Comparison of ENCODE assay signal across 14 cellular contexts in genomic region chr2:203599509-203599908, GRCh38.
DNase-seq lines count a peak whose midpoint lies in the region; ATAC-seq, FAIRE-seq and TF ChIP-seq lines count a peak whose summit lies in the region.
"Had no signal": no experiment of that assay in that cellular context is flagged by ENCODE, and none has a peak within 500 bp of the region (broad histone marks: within the 10 kb centered on the region; RNA-seq: fewer than 3 reads in every experiment).

No MANE protein-coding gene starts in this region.

- H3K4me3 ChIP-seq in astrocyte (ENCODE audit: insufficient read depth, low read depth, low read length) = no peak overlapping the region
- no peak overlapping the region for H3K4me3 ChIP-seq in dorsolateral prefrontal cortex
- H3K4me3 ChIP-seq: pancreas had no signal

- H3K4me3 Mint-ChIP-seq in astrocyte (ENCODE audit: unreplicated experiment) = no peak overlapping the region
- H3K4me3 Mint-ChIP-seq: central memory CD8-positive, alpha-beta T cell had no signal

- H3K27ac Mint-ChIP-seq in astrocyte (ENCODE audit: unreplicated experiment) = no peak overlapping the region

- DNase-seq in astrocyte (ENCODE audit: low read depth) = no peak
- no peak for DNase-seq in GM19238 (ENCODE audit: insufficient read length, low spot score)
- no peak for DNase-seq in dorsolateral prefrontal cortex
- DNase-seq: activated CD4-positive, alpha-beta T cell treated with anti-CD3 and anti-CD28 coated beads, Interleukin-2, amount 50 U/mL, for 1 hour; activated naive CD4-positive, alpha-beta T cell treated with Interleukin-2 at 50 U/mL for 16 hours; NCI-H1436 treated with DMSO at 0.1 percent for 48 hours; pancreas had no signal

- H3K79me2 ChIP-seq in astrocyte (ENCODE audit: insufficient read depth, low read length) = no peaks in the 10 kb centered on the region

- no peaks in the 10 kb centered on the region for H3K36me3 ChIP-seq in astrocyte (ENCODE audit: insufficient read depth, low read length)
- H3K36me3 ChIP-seq: pancreas had no signal

- H3K4me1 ChIP-seq in astrocyte (ENCODE audit: insufficient read depth, low read length) = peaks cover 5% of the 10 kb centered on the region

- ATAC-seq in GM18858 (IDR thresholded peaks at IDR 0.05; ENCODE audit: unreplicated experiment) (peak; percentile 47), GM21447 (IDR thresholded peaks at IDR 0.05; ENCODE audit: unreplicated experiment) (peak; percentile 59), HG03045 (IDR thresholded peaks at IDR 0.05; ENCODE audit: unreplicated experiment) (peak; percentile 64), GM21423 (IDR thresholded peaks at IDR 0.05; ENCODE audit: unreplicated experiment) (no peak)
- ATAC-seq: pancreas, SK-N-SH treated with all-trans-retinoic acid at 6 μM for 48 hours had no signal

- H3K36me3 Mint-ChIP-seq in astrocyte (ENCODE audit: low read depth, unreplicated experiment) = no peaks in the 10 kb centered on the region

- H2AFZ ChIP-seq in astrocyte (ENCODE audit: low read depth, low read length) = no peak overlapping the region

- no peaks in the 10 kb centered on the region for H4K20me1 ChIP-seq in astrocyte (ENCODE audit: insufficient read depth, low read length)

- intact Hi-C loops in dorsolateral prefrontal cortex (cut with DNase I) = no loop called here

- no peaks in the 10 kb centered on the region for H3K9me3 Mint-ChIP-seq in astrocyte (ENCODE audit: unreplicated experiment)
- H3K9me3 Mint-ChIP-seq: central memory CD8-positive, alpha-beta T cell had no signal

- TF ChIP-seq CTCF in astrocyte (IDR thresholded peaks at IDR 0.05; ENCODE audit: insufficient read depth, low read depth, low read length) = no peak
- TF ChIP-seq CTCF in dorsolateral prefrontal cortex (IDR thresholded peaks at IDR 0.05 in 54 of 56, conservative IDR thresholded peaks at IDR 0.05 in 2 of 56; ENCODE audit: low read depth in 1 of 56, partially characterized antibody in 56 of 56) = no peak

- H3K27me3 ChIP-seq in astrocyte (ENCODE audit: insufficient read depth, low read length) (no peaks in the 10 kb centered on the region), dorsolateral prefrontal cortex (no peaks in the 10 kb centered on the region)
- H3K27me3 ChIP-seq: pancreas had no signal

- peak; percentile 17 for FAIRE-seq in astrocyte (lab: Jason Lieb, UNC)
- FAIRE-seq: H54, pancreas had no signal

- H3K4me1 Mint-ChIP-seq in astrocyte (ENCODE audit: low read depth, unreplicated experiment) = peaks cover 15% of the 10 kb centered on the region

- H3K27ac ChIP-seq in astrocyte (ENCODE audit: low read depth, low read length) (no peak overlapping the region), dorsolateral prefrontal cortex (no peak overlapping the region)
- H3K27ac ChIP-seq: pancreas had no signal

- H3K9me3 ChIP-seq in astrocyte (ENCODE audit: insufficient read depth, low read depth, low read length) = no peaks in the 10 kb centered on the region
- H3K9me3 ChIP-seq: pancreas had no signal

- H3K4me2 ChIP-seq in astrocyte (ENCODE audit: low read length) = no peak overlapping the region

- H3K27me3 Mint-ChIP-seq in astrocyte (ENCODE audit: low read depth, unreplicated experiment) = no peaks in the 10 kb centered on the region

- H3K9ac ChIP-seq in astrocyte (ENCODE audit: low read length) = no peak overlapping the region
